Comparison of ENCODE assay signal across 8 cellular contexts in the genomic region with DNA sequence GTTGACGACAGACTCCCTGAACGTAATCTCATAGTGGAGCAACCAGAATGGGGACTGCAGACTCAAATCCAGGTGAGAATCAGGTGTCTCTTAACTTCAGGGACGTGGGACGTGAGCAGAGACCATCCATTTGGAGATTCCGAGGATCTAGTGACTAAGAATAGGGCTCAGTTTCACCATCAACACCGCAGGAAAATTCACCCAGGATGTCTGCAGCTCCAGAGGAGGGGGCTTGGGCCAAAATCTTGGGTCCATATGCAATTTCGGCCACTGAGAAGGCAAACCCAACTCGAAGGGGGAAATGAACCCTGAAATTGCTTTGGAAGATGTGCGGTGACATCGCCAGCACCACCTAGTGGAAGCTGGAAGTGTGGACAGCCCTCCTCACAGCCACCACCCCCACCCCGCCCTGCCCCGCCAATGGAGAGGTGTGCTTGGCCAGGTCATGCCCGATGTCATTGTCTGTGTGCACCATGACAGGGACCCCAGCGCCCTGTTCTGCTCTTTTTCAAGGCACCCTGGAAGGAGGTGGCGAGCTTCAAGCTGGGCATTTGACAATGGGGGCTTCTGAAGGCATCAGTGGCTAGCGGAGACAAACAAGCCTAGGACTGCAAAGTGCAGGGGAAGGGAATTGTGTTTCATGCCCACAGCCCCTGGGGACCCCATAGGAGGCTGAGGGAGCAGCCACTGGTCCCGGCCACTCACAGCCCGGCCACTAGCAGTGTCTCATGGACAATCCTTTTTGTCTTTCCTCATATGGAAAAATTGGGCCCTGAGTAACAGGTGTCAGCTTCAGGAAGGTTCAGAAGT. TPM values are rescaled to one million over a fixed set of nuclear protein-coding genes. Genes with fewer than 3 reads are reported as not detected.
A peak's percentile ranks its signal among the peaks of the same experiment; 100 is the strongest.
DNase-seq lines count a peak whose midpoint lies in the region; ATAC-seq and TF ChIP-seq lines count a peak whose summit lies in the region.

No MANE protein-coding gene starts in this region.

- H3K9me2 ChIP-seq in OCI-LY7 (ENCODE audit: insufficient read depth, low read length) = no peaks in the 10 kb centered on the region

- intact Hi-C loops in OCI-LY7 (cut with micrococcal nuclease; ENCODE audit: unreplicated experiment) = loop anchor here (2.0 kb wide), 1 partner anchor 83 kb away; no protein-coding TSS in a partner anchor

- H2AFZ ChIP-seq in OCI-LY7 (ENCODE audit: low read length) = no peak overlapping the region

- DNase-seq in AG08395 (ENCODE audit: low spot score) = peak; percentile 75
- peak; percentile 72 for DNase-seq in OCI-LY7 (ENCODE audit: low spot score)
- DNase-seq in activated T-cell treated with anti-CD3 and anti-CD28 coated beads, Interleukin-2, amount 50 U/mL, for 48 hours = peak; percentile 78 to 83
- DNase-seq in fibroblast of mammary gland (ENCODE audit: low read depth) = peak; percentile 64
- no peak for DNase-seq in thoracic aorta (ENCODE audit: low spot score)

- CTCF ChIA-PET in OCI-LY7 (lab: Charles Lee; ENCODE audit: unreplicated experiment) = interaction anchor here (0.6 kb wide), 1 partner anchor 47 kb away, joined by 4 read pairs; no protein-coding TSS in a partner anchor

- TF ChIP-seq POLR2A in GM18505 (IDR thresholded peaks at IDR 0.05; ENCODE audit: borderline replicate concordance, extremely low read depth, insufficient read depth, insufficient read length) = peak; percentile 16

- H3K27me3 ChIP-seq in neutrophil (no peaks in the 10 kb centered on the region), thoracic aorta (replicated peaks; ENCODE audit: insufficient read depth) (no peaks in the 10 kb centered on the region)

- TF ChIP-seq CTCF in OCI-LY7 (conservative IDR thresholded peaks at IDR 0.05; ENCODE audit: low read length) (peak; percentile 84), fibroblast of mammary gland (conservative IDR thresholded peaks at IDR 0.05; ENCODE audit: control insufficient read depth, insufficient read depth, low read depth, low read length) (peak; percentile 74), neutrophil (IDR thresholded peaks at IDR 0.05) (peak; percentile 73), thoracic aorta (IDR thresholded peaks at IDR 0.05) (peak; percentile 82)

- H3K9me3 ChIP-seq in OCI-LY7 (ENCODE audit: low read length) = no peaks in the 10 kb centered on the region
- no peaks in the 10 kb centered on the region for H3K9me3 ChIP-seq in neutrophil
- no peaks in the 10 kb centered on the region for H3K9me3 ChIP-seq in thoracic aorta

- no peaks in the 10 kb centered on the region for H3K79me2 ChIP-seq in OCI-LY7 (ENCODE audit: insufficient read depth, low read depth, low read length)

- H3K27ac ChIP-seq in OCI-LY7 (ENCODE audit: low read depth, low read length, poor library complexity, severe bottlenecking) = no peak overlapping the region
- peak overlapping the region; percentile 71 for H3K27ac ChIP-seq in neutrophil
- H3K27ac ChIP-seq in thoracic aorta = peak overlapping the region in 1 of 2 donors; percentile 34

- H3K36me3 ChIP-seq in OCI-LY7 (ENCODE audit: insufficient read depth, low read length) (peaks cover 29% of the 10 kb centered on the region), neutrophil (peaks cover 41% of the 10 kb centered on the region), thoracic aorta (peaks cover 18% of the 10 kb centered on the region)

- H3K4me1 ChIP-seq in OCI-LY7 (ENCODE audit: insufficient read depth, low read length, poor library complexity, severe bottlenecking) (peaks cover 9% of the 10 kb centered on the region), neutrophil (ENCODE audit: control insufficient read depth in 1 of 2, insufficient read depth in 1 of 2, low read depth in 1 of 2, low read length in 1 of 2) (peaks cover 21 to 25% of the 10 kb centered on the region in 2 experiments), thoracic aorta (ENCODE audit: control insufficient read depth in 1 of 2, low read depth in 2 of 2) (peaks cover 0 to 8% of the 10 kb centered on the region in 2 donors)

- ATAC-seq in GM18505 (IDR thresholded peaks at IDR 0.05; ENCODE audit: unreplicated experiment) (no peak), thoracic aorta (ENCODE audit: insufficient number of reproducible peaks, low FRiP score, low read depth) (no peak), HG02798 (IDR thresholded peaks at IDR 0.05; ENCODE audit: poor library complexity, unreplicated experiment) (no peak)

- POLR2A ChIA-PET in OCI-LY7 (lab: Charles Lee) = interaction anchor here (1.2 kb wide), 1 partner anchor 13 kb away, joined by 3 read pairs; no protein-coding TSS in a partner anchor

- H3K4me2 ChIP-seq in OCI-LY7 (ENCODE audit: low read length) = no peak overlapping the region

- BruUV-seq in OCI-LY7 (replicated peaks; lab: Mats Ljungman, UMichigan) = no TSS peak

- H3K4me3 ChIP-seq in OCI-LY7 (ENCODE audit: low read depth, low read length, poor library complexity, severe bottlenecking) (no peak overlapping the region), fibroblast of mammary gland (ENCODE audit: control insufficient read depth, low read depth, low read length) (no peak overlapping the region), neutrophil (ENCODE audit: low read depth in 1 of 2, low read length in 1 of 2) (no peak overlapping the region), thoracic aorta (no peak overlapping the region)

- no peaks in the 10 kb centered on the region for H4K20me1 ChIP-seq in OCI-LY7 (ENCODE audit: insufficient read depth, low read length)

RNA-seq across cellular contexts. Expression of a gene that starts 24.8 kb away (rescaled TPM):
- total RNA-seq in OCI-LY7 (2014; rRNA removed; shearing (Covaris generic)) = 0.47 and 0.64 TPM in 2 replicates
- 0.42 and 0.65 TPM in 2 replicates for total RNA-seq in OCI-LY7 (2022)
- 10 to 100 TPM; 40.1 to 47.3 TPM for total RNA-seq in thoracic aorta

RNA-seq across cellular contexts. Expression of a gene that starts 38.4 kb away (rescaled TPM):
- total RNA-seq in OCI-LY7 (2014; rRNA removed; shearing (Covaris generic)) = 11.8 and 14.9 TPM in 2 replicates
- total RNA-seq in OCI-LY7 (2022) (9.1 and 12.4 TPM in 2 replicates), thoracic aorta (10 to 100 TPM; 35.9 to 84.9 TPM)

Comparison
In these comparisons a context has a peak if more than half of its experiments do, and no peak if none do; other contexts are left out.
1. RNA of a gene that starts 24.8 kb away (total RNA-seq): 40.1 to 47.3 TPM in thoracic aorta; 0.42 to 0.65 TPM in OCI-LY7; every median in the first group is over 10 times any median in the second.
2. Peak in every context shown above with its lines, with median percentiles within 50 percentile points of each other: CTCF ChIP-seq.